In the genomic region with DNA sequence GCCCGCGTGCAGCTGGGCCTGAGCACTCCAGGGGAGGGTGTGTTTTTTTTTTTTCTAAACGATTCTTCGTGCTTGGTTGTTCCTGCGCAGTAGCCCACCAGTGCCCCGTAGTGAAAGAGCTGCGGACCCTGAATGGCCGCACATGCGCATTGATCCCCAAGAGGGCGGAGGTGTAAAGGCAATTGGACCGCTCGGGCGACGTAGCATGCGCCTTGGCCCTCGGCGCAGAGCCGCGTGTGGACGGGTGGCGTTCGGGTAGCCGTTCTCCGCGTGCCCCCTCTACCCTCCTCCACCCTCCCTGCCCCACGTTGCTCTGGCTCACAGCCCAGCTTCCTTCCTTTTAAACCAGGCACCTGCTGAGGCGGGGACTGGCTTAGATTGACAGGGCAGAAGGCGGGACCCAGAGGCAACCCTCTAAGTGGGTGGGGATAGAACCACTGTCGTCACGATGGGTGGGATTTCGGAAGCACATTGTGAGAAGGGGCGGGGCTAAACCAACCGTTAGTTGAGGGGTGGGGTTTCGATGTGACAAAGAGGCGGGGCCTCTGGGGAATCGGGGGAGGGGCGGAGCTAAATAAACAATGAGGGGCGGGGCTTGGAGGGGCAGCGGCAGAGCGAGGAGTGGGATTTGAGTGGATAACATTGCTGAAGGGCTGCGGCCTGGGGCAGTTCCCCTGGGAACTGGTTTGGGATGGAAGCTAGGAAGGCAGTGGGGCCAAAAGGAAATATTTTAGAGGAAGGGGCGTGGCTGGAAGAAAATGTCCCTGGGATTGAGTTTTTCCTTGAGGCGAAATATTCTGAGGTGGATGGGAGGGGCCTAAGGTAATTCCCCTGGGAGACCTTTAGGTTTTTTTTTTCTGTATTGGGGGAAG, we compare ENCODE assay signal across 1 cellular context.
A peak's percentile ranks its signal among the peaks of the same experiment; 100 is the strongest.
TF ChIP-seq lines count a peak whose summit lies in the region.

No MANE protein-coding gene starts in this region.

TF ChIP-seq in K562, 482 proteins besides CTCF, POLR2A, EP300 and RAD21 (continued from another document and continues in another):
- TF ChIP-seq, protein P1, sequence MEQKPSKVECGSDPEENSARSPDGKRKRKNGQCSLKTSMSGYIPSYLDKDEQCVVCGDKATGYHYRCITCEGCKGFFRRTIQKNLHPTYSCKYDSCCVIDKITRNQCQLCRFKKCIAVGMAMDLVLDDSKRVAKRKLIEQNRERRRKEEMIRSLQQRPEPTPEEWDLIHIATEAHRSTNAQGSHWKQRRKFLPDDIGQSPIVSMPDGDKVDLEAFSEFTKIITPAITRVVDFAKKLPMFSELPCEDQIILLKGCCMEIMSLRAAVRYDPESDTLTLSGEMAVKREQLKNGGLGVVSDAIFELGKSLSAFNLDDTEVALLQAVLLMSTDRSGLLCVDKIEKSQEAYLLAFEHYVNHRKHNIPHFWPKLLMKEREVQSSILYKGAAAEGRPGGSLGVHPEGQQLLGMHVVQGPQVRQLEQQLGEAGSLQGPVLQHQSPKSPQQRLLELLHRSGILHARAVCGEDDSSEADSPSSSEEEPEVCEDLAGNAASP (IDR thresholded peaks at IDR 0.05) = no peak
- TF ChIP-seq RFX5 (IDR thresholded peaks at IDR 0.05; ENCODE audit: low read depth, low read length) (no peak), ZNF121 (CRISPR knock-in tag; conservative IDR thresholded peaks at IDR 0.05) (no peak), ZNF23 (CRISPR knock-in tag; IDR thresholded peaks at IDR 0.05) (no peak), ZNF165 (CRISPR knock-in tag; IDR thresholded peaks at IDR 0.05; ENCODE audit: borderline replicate concordance) (no peak), NBN (IDR thresholded peaks at IDR 0.05; ENCODE audit: low read depth) (no peak), FOXJ3 (CRISPR knock-in tag; IDR thresholded peaks at IDR 0.05) (no peak), MEF2D (tag; conservative IDR thresholded peaks at IDR 0.05; ENCODE audit: low read depth) (0 out of 2 replicates have a peak, but pooled peaks have one; percentile 11), ZNF133 (CRISPR knock-in tag; IDR thresholded peaks at IDR 0.05) (no peak), MXI1 (IDR thresholded peaks at IDR 0.05; ENCODE audit: low read depth, low read length) (peak; percentile 41; the same call in 1 of the 2 replicates), L3MBTL2 (IDR thresholded peaks at IDR 0.05) (peak; percentile 69; the same call in 1 of the 2 replicates), ZNF445 (CRISPR knock-in tag; IDR thresholded peaks at IDR 0.05; ENCODE audit: low read depth) (no peak), HLTF (IDR thresholded peaks at IDR 0.05) (no peak), FIP1L1 (IDR thresholded peaks at IDR 0.05; ENCODE audit: low read depth, low read length, poor library complexity, severe bottlenecking) (peak; percentile 87), ZNF75A (CRISPR knock-in tag; IDR thresholded peaks at IDR 0.05) (no peak), KAT2B (IDR thresholded peaks at IDR 0.05; ENCODE audit: low read depth, low read length) (no peak), NRF1 (conservative IDR thresholded peaks at IDR 0.05 in 1 of 2, IDR thresholded peaks at IDR 0.05 in 1 of 2) (no peak), DDX20 (tag; IDR thresholded peaks at IDR 0.05; ENCODE audit: low read depth) (no peak), SMC3 (conservative IDR thresholded peaks at IDR 0.05; ENCODE audit: insufficient read depth, low read depth, low read length) (no peak), HDGF (IDR thresholded peaks at IDR 0.05) (peak; percentile 75; the same call in 1 of the 2 replicates), EHMT2 (IDR thresholded peaks at IDR 0.05) (no peak), ZNF184 (CRISPR knock-in tag; IDR thresholded peaks at IDR 0.05) (no peak), ZNF274 (IDR thresholded peaks at IDR 0.05; ENCODE audit: borderline replicate concordance, low read depth, low read length) (no peak), XRCC3 (IDR thresholded peaks at IDR 0.05) (no peak), FOXK2 (conservative IDR thresholded peaks at IDR 0.05 in 1 of 2, IDR thresholded peaks at IDR 0.05 in 1 of 2; ENCODE audit: low read depth in 2 of 2) (peak in 1 of 2 experiments; percentile 35; a peak in 2 of 4 replicates), ZNF316 (IDR thresholded peaks at IDR 0.05) (no peak), KDM2B (CRISPR knock-in tag; IDR thresholded peaks at IDR 0.05) (no peak), NCOR1 (IDR thresholded peaks at IDR 0.05) (no peak), ZNF24 (IDR thresholded peaks at IDR 0.05) (no peak)
- TF ChIP-seq, protein P2, sequence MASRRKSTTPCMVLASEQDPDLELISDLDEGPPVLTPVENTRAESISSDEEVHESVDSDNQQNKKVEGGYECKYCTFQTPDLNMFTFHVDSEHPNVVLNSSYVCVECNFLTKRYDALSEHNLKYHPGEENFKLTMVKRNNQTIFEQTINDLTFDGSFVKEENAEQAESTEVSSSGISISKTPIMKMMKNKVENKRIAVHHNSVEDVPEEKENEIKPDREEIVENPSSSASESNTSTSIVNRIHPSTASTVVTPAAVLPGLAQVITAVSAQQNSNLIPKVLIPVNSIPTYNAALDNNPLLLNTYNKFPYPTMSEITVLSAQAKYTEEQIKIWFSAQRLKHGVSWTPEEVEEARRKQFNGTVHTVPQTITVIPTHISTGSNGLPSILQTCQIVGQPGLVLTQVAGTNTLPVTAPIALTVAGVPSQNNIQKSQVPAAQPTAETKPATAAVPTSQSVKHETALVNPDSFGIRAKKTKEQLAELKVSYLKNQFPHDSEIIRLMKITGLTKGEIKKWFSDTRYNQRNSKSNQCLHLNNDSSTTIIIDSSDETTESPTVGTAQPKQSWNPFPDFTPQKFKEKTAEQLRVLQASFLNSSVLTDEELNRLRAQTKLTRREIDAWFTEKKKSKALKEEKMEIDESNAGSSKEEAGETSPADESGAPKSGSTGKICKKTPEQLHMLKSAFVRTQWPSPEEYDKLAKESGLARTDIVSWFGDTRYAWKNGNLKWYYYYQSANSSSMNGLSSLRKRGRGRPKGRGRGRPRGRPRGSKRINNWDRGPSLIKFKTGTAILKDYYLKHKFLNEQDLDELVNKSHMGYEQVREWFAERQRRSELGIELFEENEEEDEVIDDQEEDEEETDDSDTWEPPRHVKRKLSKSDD (conservative IDR thresholded peaks at IDR 0.05; ENCODE audit: low read length) = no peak
- TF ChIP-seq, protein P3, sequence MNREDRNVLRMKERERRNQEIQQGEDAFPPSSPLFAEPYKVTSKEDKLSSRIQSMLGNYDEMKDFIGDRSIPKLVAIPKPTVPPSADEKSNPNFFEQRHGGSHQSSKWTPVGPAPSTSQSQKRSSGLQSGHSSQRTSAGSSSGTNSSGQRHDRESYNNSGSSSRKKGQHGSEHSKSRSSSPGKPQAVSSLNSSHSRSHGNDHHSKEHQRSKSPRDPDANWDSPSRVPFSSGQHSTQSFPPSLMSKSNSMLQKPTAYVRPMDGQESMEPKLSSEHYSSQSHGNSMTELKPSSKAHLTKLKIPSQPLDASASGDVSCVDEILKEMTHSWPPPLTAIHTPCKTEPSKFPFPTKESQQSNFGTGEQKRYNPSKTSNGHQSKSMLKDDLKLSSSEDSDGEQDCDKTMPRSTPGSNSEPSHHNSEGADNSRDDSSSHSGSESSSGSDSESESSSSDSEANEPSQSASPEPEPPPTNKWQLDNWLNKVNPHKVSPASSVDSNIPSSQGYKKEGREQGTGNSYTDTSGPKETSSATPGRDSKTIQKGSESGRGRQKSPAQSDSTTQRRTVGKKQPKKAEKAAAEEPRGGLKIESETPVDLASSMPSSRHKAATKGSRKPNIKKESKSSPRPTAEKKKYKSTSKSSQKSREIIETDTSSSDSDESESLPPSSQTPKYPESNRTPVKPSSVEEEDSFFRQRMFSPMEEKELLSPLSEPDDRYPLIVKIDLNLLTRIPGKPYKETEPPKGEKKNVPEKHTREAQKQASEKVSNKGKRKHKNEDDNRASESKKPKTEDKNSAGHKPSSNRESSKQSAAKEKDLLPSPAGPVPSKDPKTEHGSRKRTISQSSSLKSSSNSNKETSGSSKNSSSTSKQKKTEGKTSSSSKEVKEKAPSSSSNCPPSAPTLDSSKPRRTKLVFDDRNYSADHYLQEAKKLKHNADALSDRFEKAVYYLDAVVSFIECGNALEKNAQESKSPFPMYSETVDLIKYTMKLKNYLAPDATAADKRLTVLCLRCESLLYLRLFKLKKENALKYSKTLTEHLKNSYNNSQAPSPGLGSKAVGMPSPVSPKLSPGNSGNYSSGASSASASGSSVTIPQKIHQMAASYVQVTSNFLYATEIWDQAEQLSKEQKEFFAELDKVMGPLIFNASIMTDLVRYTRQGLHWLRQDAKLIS (CRISPR knock-in tag; IDR thresholded peaks at IDR 0.05) = peak; percentile 96
- TF ChIP-seq, protein P4, sequence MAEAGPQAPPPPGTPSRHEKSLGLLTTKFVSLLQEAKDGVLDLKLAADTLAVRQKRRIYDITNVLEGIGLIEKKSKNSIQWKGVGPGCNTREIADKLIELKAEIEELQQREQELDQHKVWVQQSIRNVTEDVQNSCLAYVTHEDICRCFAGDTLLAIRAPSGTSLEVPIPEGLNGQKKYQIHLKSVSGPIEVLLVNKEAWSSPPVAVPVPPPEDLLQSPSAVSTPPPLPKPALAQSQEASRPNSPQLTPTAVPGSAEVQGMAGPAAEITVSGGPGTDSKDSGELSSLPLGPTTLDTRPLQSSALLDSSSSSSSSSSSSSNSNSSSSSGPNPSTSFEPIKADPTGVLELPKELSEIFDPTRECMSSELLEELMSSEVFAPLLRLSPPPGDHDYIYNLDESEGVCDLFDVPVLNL (CRISPR knock-in tag; IDR thresholded peaks at IDR 0.05; ENCODE audit: low read depth) = 0 out of 2 replicates have a peak, but pooled peaks have one; percentile 55
- TF ChIP-seq, protein P5, sequence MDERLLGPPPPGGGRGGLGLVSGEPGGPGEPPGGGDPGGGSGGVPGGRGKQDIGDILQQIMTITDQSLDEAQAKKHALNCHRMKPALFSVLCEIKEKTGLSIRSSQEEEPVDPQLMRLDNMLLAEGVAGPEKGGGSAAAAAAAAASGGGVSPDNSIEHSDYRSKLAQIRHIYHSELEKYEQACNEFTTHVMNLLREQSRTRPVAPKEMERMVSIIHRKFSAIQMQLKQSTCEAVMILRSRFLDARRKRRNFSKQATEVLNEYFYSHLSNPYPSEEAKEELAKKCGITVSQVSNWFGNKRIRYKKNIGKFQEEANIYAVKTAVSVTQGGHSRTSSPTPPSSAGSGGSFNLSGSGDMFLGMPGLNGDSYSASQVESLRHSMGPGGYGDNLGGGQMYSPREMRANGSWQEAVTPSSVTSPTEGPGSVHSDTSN (CRISPR knock-in tag; IDR thresholded peaks at IDR 0.05; ENCODE audit: low read depth) = peak; percentile 78
- TF ChIP-seq, protein P5 (tag; conservative IDR thresholded peaks at IDR 0.05; ENCODE audit: low read depth) = peak; percentile 95
- TF ChIP-seq, protein P6, sequence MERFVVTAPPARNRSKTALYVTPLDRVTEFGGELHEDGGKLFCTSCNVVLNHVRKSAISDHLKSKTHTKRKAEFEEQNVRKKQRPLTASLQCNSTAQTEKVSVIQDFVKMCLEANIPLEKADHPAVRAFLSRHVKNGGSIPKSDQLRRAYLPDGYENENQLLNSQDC (CRISPR knock-in tag; IDR thresholded peaks at IDR 0.05) = 0 out of 2 replicates have a peak, but pooled peaks have one; percentile 66
- TF ChIP-seq, protein P7, sequence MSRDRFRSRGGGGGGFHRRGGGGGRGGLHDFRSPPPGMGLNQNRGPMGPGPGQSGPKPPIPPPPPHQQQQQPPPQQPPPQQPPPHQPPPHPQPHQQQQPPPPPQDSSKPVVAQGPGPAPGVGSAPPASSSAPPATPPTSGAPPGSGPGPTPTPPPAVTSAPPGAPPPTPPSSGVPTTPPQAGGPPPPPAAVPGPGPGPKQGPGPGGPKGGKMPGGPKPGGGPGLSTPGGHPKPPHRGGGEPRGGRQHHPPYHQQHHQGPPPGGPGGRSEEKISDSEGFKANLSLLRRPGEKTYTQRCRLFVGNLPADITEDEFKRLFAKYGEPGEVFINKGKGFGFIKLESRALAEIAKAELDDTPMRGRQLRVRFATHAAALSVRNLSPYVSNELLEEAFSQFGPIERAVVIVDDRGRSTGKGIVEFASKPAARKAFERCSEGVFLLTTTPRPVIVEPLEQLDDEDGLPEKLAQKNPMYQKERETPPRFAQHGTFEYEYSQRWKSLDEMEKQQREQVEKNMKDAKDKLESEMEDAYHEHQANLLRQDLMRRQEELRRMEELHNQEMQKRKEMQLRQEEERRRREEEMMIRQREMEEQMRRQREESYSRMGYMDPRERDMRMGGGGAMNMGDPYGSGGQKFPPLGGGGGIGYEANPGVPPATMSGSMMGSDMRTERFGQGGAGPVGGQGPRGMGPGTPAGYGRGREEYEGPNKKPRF (IDR thresholded peaks at IDR 0.05; ENCODE audit: low read depth, low read length) = no peak
- TF ChIP-seq, protein P8, sequence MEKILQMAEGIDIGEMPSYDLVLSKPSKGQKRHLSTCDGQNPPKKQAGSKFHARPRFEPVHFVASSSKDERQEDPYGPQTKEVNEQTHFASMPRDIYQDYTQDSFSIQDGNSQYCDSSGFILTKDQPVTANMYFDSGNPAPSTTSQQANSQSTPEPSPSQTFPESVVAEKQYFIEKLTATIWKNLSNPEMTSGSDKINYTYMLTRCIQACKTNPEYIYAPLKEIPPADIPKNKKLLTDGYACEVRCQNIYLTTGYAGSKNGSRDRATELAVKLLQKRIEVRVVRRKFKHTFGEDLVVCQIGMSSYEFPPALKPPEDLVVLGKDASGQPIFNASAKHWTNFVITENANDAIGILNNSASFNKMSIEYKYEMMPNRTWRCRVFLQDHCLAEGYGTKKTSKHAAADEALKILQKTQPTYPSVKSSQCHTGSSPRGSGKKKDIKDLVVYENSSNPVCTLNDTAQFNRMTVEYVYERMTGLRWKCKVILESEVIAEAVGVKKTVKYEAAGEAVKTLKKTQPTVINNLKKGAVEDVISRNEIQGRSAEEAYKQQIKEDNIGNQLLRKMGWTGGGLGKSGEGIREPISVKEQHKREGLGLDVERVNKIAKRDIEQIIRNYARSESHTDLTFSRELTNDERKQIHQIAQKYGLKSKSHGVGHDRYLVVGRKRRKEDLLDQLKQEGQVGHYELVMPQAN (IDR thresholded peaks at IDR 0.05; ENCODE audit: borderline replicate concordance) = peak; percentile 16; the same call in 1 of the 2 replicates
- TF ChIP-seq, protein P9, sequence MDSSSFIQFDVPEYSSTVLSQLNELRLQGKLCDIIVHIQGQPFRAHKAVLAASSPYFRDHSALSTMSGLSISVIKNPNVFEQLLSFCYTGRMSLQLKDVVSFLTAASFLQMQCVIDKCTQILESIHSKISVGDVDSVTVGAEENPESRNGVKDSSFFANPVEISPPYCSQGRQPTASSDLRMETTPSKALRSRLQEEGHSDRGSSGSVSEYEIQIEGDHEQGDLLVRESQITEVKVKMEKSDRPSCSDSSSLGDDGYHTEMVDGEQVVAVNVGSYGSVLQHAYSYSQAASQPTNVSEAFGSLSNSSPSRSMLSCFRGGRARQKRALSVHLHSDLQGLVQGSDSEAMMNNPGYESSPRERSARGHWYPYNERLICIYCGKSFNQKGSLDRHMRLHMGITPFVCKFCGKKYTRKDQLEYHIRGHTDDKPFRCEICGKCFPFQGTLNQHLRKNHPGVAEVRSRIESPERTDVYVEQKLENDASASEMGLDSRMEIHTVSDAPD (CRISPR knock-in tag; IDR thresholded peaks at IDR 0.05) = no peak
- TF ChIP-seq, protein P10, sequence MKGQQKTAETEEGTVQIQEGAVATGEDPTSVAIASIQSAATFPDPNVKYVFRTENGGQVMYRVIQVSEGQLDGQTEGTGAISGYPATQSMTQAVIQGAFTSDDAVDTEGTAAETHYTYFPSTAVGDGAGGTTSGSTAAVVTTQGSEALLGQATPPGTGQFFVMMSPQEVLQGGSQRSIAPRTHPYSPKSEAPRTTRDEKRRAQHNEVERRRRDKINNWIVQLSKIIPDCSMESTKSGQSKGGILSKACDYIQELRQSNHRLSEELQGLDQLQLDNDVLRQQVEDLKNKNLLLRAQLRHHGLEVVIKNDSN (CRISPR knock-in tag; IDR thresholded peaks at IDR 0.05) = 0 out of 2 replicates have a peak, but pooled peaks have one; percentile 23
